8 cellular contexts compared by ENCODE assay signal in the genomic region with DNA sequence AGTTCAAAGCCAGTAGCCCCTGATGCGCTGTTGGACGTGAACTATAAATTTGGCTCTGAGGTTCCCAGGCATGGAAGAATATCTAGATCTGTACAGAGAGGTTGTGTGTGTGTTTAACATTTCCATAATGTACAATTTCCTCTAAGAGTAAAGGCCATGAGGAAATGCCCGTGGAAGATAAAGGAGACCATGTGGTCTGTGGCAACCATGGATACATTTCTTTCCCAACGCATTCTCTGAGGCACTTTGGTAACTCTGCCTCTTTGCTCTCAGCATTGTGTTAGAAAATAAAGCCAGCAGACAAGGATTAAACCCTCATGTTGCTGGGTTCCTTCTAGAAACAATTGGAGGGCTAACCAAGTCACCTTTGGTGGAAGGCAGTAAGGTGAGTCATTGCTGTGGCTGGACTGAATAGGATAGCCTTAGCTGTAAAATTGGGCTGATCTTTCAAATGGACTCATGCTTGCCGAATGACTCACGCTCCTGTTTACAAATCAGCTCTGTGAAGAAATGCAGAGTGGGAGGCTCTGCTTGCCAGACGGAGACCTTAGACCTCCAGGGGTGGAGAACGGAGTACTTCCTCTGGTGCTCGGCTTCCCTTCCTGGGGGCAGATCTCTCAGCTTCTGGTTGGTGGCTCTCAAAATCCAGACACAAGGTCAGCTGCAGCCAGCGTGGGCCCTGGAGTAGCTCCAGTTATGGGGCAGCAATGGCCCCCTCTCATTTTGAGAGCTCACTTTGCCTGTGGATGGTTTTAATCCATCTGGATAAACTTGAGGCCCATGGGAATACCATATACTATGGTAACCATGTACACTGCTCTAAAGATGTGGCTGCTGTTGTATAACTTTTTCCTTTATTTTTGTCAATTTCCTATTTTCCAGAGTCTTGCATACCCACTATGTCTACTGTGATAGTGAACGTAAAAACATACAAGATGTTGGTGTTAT.
DNase-seq lines count a peak whose midpoint lies in the region; ATAC-seq, FAIRE-seq and TF ChIP-seq lines count a peak whose summit lies in the region.

No MANE protein-coding gene starts in this region.

- H3K9me2 ChIP-seq in HCT116 (ENCODE audit: insufficient read depth) = no peaks in the 10 kb centered on the region

- peak overlapping the region in 1 of 2 experiments; percentile 30; a peak in 2 of 4 replicates for H3K4me3 ChIP-seq in HCT116 (replicated peaks in 1 of 2; ENCODE audit: low read depth in 1 of 2, low read length in 2 of 2)
- no peak overlapping the region for H3K4me3 ChIP-seq in left ventricle myocardium inferior
- no peak overlapping the region for H3K4me3 ChIP-seq in neural progenitor cell

- H3K36me3 ChIP-seq in HCT116 (ENCODE audit: control insufficient read depth in 1 of 2, insufficient read depth in 2 of 2, low read length in 2 of 2) (peaks cover 0 to 32% of the 10 kb centered on the region in 2 experiments; a peak in 2 of 4 replicates), left ventricle myocardium inferior (peaks cover 6% of the 10 kb centered on the region), neural progenitor cell (no peaks in the 10 kb centered on the region)

- TF ChIP-seq RAD21 in HCT116 (IDR thresholded peaks at IDR 0.05; ENCODE audit: low read depth) = no peak

- H3K27ac Mint-ChIP-seq in neural progenitor cell = no peak overlapping the region

- H3K9me3 Mint-ChIP-seq in neural progenitor cell = no peaks in the 10 kb centered on the region

- H3F3A ChIP-seq in neural progenitor cell (ENCODE audit: low read depth) = peaks cover 4% of the 10 kb centered on the region

- H3K36me3 Mint-ChIP-seq in neural progenitor cell = peaks cover 24% of the 10 kb centered on the region

- TF ChIP-seq CTCF in HCT116 (IDR thresholded peaks at IDR 0.05 in 2 of 3, conservative IDR thresholded peaks at IDR 0.05 in 1 of 3; ENCODE audit: borderline replicate concordance in 1 of 3, insufficient read depth in 1 of 3, low read depth in 2 of 3, low read length in 2 of 3) (no peak), left ventricle myocardium inferior (IDR thresholded peaks at IDR 0.05; ENCODE audit: borderline replicate concordance) (no peak), neural progenitor cell (IDR thresholded peaks at IDR 0.05) (no peak)

- peaks cover 25% of the 10 kb centered on the region for H3K4me1 Mint-ChIP-seq in neural progenitor cell

- H2AFZ ChIP-seq in HCT116 (ENCODE audit: low read depth, low read length, poor library complexity, severe bottlenecking) (no peak overlapping the region), neural progenitor cell (replicated peaks) (no peak overlapping the region)

- peak overlapping the region; percentile 69 for H3K4me2 ChIP-seq in HCT116 (ENCODE audit: low read length)
- H3K4me2 ChIP-seq in neural progenitor cell = no peak overlapping the region

- CTCF ChIA-PET in HCT116 (lab: Charles Lee) = interaction anchor here (1.3 kb wide), 1 partner anchor 14 kb away, joined by 7 read pairs; no protein-coding TSS in a partner anchor

- peaks cover 3% of the 10 kb centered on the region for H3K27me3 Mint-ChIP-seq in neural progenitor cell (ENCODE audit: insufficient read depth, low read depth)

- POLR2A ChIA-PET in HCT116 (lab: Charles Lee) = interaction anchor here (1.0 to 5.4 kb wide), 5 partner anchors 10 to 570 kb away, joined by 3 to 39 read pairs (median 4); no protein-coding TSS in a partner anchor

- H3K27ac ChIP-seq in HCT116 (ENCODE audit: low read depth, low read length) (peak overlapping the region; percentile 92), left ventricle myocardium inferior (replicated peaks) (peak overlapping the region; percentile 59), neural progenitor cell (no peak overlapping the region)

- no peak overlapping the region for H3K4me3 Mint-ChIP-seq in neural progenitor cell

- peaks cover 93 to 95% of the 10 kb centered on the region in 2 experiments for H3K4me1 ChIP-seq in HCT116 (ENCODE audit: control insufficient read depth in 1 of 2, insufficient read depth in 2 of 2, low read length in 2 of 2)
- H3K4me1 ChIP-seq in left ventricle myocardium inferior = peaks cover 20% of the 10 kb centered on the region
- peaks cover 9% of the 10 kb centered on the region for H3K4me1 ChIP-seq in neural progenitor cell

- H3K9me3 ChIP-seq in HCT116 (ENCODE audit: control insufficient read depth in 1 of 2, insufficient read depth in 1 of 2, low read depth in 1 of 2, low read length in 2 of 2) = no peaks in the 10 kb centered on the region
- H3K9me3 ChIP-seq in left ventricle myocardium inferior (replicated peaks) = no peaks in the 10 kb centered on the region
- no peaks in the 10 kb centered on the region for H3K9me3 ChIP-seq in neural progenitor cell (ENCODE audit: low read depth)

- H3K79me2 ChIP-seq in HCT116 (ENCODE audit: insufficient read depth, low read length) (peaks cover 96% of the 10 kb centered on the region), neural progenitor cell (ENCODE audit: low read depth) (peaks cover 88% of the 10 kb centered on the region)

- BruUV-seq in HCT116 (replicated peaks; lab: Mats Ljungman, UMichigan) = TSS peak; percentile 97

- H4K20me1 ChIP-seq in HCT116 (ENCODE audit: insufficient read depth) (peaks cover 36% of the 10 kb centered on the region), neural progenitor cell (ENCODE audit: low read depth) (peaks cover 50% of the 10 kb centered on the region)

- intact Hi-C loops in HCT116 (cut with micrococcal nuclease) = loop anchor here (1.0 to 5.0 kb wide), 2 partner anchors 135 to 434 kb away; a partner anchor contains a TSS
- intact Hi-C loops in left ventricle myocardium inferior (cut with micrococcal nuclease) = no loop called here

- ATAC-seq in HCT116 (peak; percentile 92), GM19328 (IDR thresholded peaks at IDR 0.05; ENCODE audit: unreplicated experiment) (no peak)

- DNase-seq in HCT116 (ENCODE audit: low read depth, low spot score) = peak; percentile 100
- no peak for DNase-seq in left ventricle myocardium inferior
- DNase-seq in smooth muscle cell of the brain vasculature (ENCODE audit: low read depth, low spot score) = peak; percentile 97
- no peak for DNase-seq in neural progenitor cell (ENCODE audit: low spot score)
- no peak for DNase-seq in RPMI8226
- DNase-seq in Ammon's horn (ENCODE audit: low spot score) = no peak

- FAIRE-seq in TTC549 (lab: Jason Lieb, UNC) = peak; percentile 99

- H3K9ac ChIP-seq in HCT116 (ENCODE audit: low read length) (peak overlapping the region; percentile 55), neural progenitor cell (no peak overlapping the region)

- RAD21 ChIA-PET in HCT116 (lab: Charles Lee; ENCODE audit: low non-redundant PET in 1 of 2, low total read pairs in 2 of 2, uncharacterized antibody in 2 of 2, unreplicated experiment in 2 of 2) = interaction anchor here in 1 of 2 experiments (0.5 to 0.7 kb wide), 3 partner anchors 138 to 467 kb away, joined by 3 read pairs; no protein-coding TSS in a partner anchor

- H3K27me3 ChIP-seq in HCT116 (ENCODE audit: insufficient read depth, low read length) (no peaks in the 10 kb centered on the region), left ventricle myocardium inferior (ENCODE audit: low read depth) (no peaks in the 10 kb centered on the region), neural progenitor cell (no peaks in the 10 kb centered on the region)

- no peak for TF ChIP-seq POLR2A in HCT116 (IDR thresholded peaks at IDR 0.05; ENCODE audit: borderline replicate concordance, extremely low read depth, insufficient read depth, insufficient read length)

TF ChIP-seq in HCT116, 20 proteins besides CTCF, POLR2A, EP300 and RAD21:
- TF ChIP-seq, protein P1, sequence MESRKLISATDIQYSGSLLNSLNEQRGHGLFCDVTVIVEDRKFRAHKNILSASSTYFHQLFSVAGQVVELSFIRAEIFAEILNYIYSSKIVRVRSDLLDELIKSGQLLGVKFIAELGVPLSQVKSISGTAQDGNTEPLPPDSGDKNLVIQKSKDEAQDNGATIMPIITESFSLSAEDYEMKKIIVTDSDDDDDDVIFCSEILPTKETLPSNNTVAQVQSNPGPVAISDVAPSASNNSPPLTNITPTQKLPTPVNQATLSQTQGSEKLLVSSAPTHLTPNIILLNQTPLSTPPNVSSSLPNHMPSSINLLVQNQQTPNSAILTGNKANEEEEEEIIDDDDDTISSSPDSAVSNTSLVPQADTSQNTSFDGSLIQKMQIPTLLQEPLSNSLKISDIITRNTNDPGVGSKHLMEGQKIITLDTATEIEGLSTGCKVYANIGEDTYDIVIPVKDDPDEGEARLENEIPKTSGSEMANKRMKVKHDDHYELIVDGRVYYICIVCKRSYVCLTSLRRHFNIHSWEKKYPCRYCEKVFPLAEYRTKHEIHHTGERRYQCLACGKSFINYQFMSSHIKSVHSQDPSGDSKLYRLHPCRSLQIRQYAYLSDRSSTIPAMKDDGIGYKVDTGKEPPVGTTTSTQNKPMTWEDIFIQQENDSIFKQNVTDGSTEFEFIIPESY (IDR thresholded peaks at IDR 0.05; ENCODE audit: extremely low read depth, insufficient replicate concordance, low read length) = peak; percentile 60
- no peak for TF ChIP-seq CEBPB (IDR thresholded peaks at IDR 0.05; ENCODE audit: low read depth)
- TF ChIP-seq YY1 (IDR thresholded peaks at IDR 0.05; ENCODE audit: extremely low read depth, insufficient replicate concordance, low read depth, low read length) = peak; percentile 78
- no peak for TF ChIP-seq EZH2 (IDR thresholded peaks at IDR 0.05)
- TF ChIP-seq FOSL1 (IDR thresholded peaks at IDR 0.05; ENCODE audit: low read depth) = no peak
- no peak for TF ChIP-seq ZNF274 (IDR thresholded peaks at IDR 0.05; ENCODE audit: low read depth, low read length)
- TF ChIP-seq JUND (IDR thresholded peaks at IDR 0.05) = no peak
- TF ChIP-seq TCF7L2 (IDR thresholded peaks at IDR 0.05; ENCODE audit: borderline replicate concordance, extremely low read depth, insufficient read depth, insufficient read length) = peak; percentile 86
- no peak for TF ChIP-seq EGR1 (IDR thresholded peaks at IDR 0.05; ENCODE audit: low read depth)
- TF ChIP-seq POLR2AphosphoS5 (IDR thresholded peaks at IDR 0.05; ENCODE audit: low read depth, low read length) = peak; percentile 83

Comparison
In these comparisons a context has a peak if more than half of its experiments do, and no peak if none do; other contexts are left out.
1. DNase-seq: peak in HCT116 (single experiment) and smooth muscle cell of the brain vasculature (single experiment); none in left ventricle myocardium inferior (single experiment), neural progenitor cell (single experiment), RPMI8226 (single experiment) and Ammon's horn (single experiment).